In genomic region chr11:66278396-66279091, GRCh38 we compare ENCODE assay signal across 9 cellular contexts. TPM values are rescaled to one million over a fixed set of nuclear protein-coding genes. Genes with fewer than 3 reads are reported as not detected.
A peak's percentile ranks its signal among the peaks of the same experiment; 100 is the strongest.
DNase-seq lines count a peak whose midpoint lies in the region; TF ChIP-seq lines count a peak whose summit lies in the region.
"Had no signal": no experiment of that assay in that cellular context is flagged by ENCODE, and none has a peak within 500 bp of the region (broad histone marks: within the 10 kb centered on the region; RNA-seq: fewer than 3 reads in every experiment).

No MANE protein-coding gene starts in this region.

- H3K4me1 Mint-ChIP-seq in chondrocyte (ENCODE audit: low read depth) = peaks cover 19% of the 10 kb centered on the region

- peak; percentile 5 for DNase-seq in DMS79 (lab: John Stamatoyannopoulos, UW)
- DNase-seq in DMS79 treated with DMSO at 0.1 percent for 48 hours (lab: John Stamatoyannopoulos, UW) = no peak
- peak; percentile 60 for DNase-seq in NCI-H69 (lab: John Stamatoyannopoulos, UW)
- DNase-seq in chondrocyte (ENCODE audit: low spot score) = no peak
- DNase-seq in prostate gland (ENCODE audit: low spot score) = no peak
- DNase-seq in RKO (ENCODE audit: low spot score) = no peak
- no peak for DNase-seq in 8988T
- DNase-seq in AG20443 (ENCODE audit: low spot score) = no peak

- intact Hi-C loops in prostate gland (cut with DNase I) = no loop called here

- H3K27me3 Mint-ChIP-seq in chondrocyte (ENCODE audit: low read depth) = no peaks in the 10 kb centered on the region

- H3K27ac ChIP-seq in prostate gland = no peak overlapping the region

- peaks cover 8% of the 10 kb centered on the region for H3K36me3 Mint-ChIP-seq in chondrocyte (ENCODE audit: low read depth)

- TF ChIP-seq CTCF in chondrocyte (IDR thresholded peaks at IDR 0.05) = no peak
- TF ChIP-seq CTCF in prostate gland (IDR thresholded peaks at IDR 0.05) = no peak

- H3K4me3 Mint-ChIP-seq in chondrocyte (ENCODE audit: unreplicated experiment) = peak overlapping the region; percentile 58

- H3K4me1 ChIP-seq in prostate gland (replicated peaks) = peaks cover 4% of the 10 kb centered on the region

- H3K4me3 ChIP-seq in prostate gland = peak overlapping the region; percentile 25 to 30

- peaks cover 0 to 18% of the 10 kb centered on the region in 2 donors for H3K36me3 ChIP-seq in prostate gland

- H3K27ac Mint-ChIP-seq in chondrocyte (ENCODE audit: unreplicated experiment) = no peak overlapping the region

- H3K9me3 ChIP-seq in prostate gland = no peaks in the 10 kb centered on the region

- no peaks in the 10 kb centered on the region for H3K9me3 Mint-ChIP-seq in chondrocyte (ENCODE audit: low read depth)

- no peaks in the 10 kb centered on the region for H3K27me3 ChIP-seq in prostate gland (replicated peaks; ENCODE audit: insufficient read depth)

- no peak for TF ChIP-seq POLR2A in prostate gland (IDR thresholded peaks at IDR 0.05)

- WGBS in prostate gland = 4% methylated on average over 28 of the region's 40 CpGs

RNA-seq across cellular contexts. Expression of gene CNIH2, which starts 0.6 kb away (rescaled TPM):
- total RNA-seq in chondrocyte = 2.5 to 2.8 TPM (median 2.8 TPM) in 3 replicates
- total RNA-seq in prostate gland = 1 to 10 TPM in 1 of 2 donors, not detected in 1; 3.6 TPM

RNA-seq across cellular contexts. Expression of gene RAB1B, which starts 10.1 kb away (rescaled TPM):
- 124 to 125 TPM (median 124 TPM) in 3 replicates for total RNA-seq in chondrocyte
- total RNA-seq in prostate gland = 100 to 1,000 TPM; 140 to 166 TPM

RNA-seq across cellular contexts. Expression of gene YIF1A, which starts 10.4 kb away (rescaled TPM):
- 180 to 193 TPM (median 187 TPM) in 3 replicates for total RNA-seq in chondrocyte
- total RNA-seq in prostate gland = 100 to 1,000 TPM in 1 of 2 donors, 10 to 100 TPM in 1; 92.6 to 112 TPM

RNA-seq across cellular contexts. Expression of gene TMEM151A, which starts 13.2 kb away (rescaled TPM):
- total RNA-seq in chondrocyte (2.0 to 4.7 TPM (median 4.3 TPM) in 3 replicates), prostate gland (under 1 TPM; 0.17 to 0.50 TPM)
- total RNA-seq: T-helper 2 cell treated with Interferon-gamma antibody and Interleukin-4, amounts not matched to agents 100 ng/mL and 5 ng/mL, for 36 hours had no signal

RNA-seq across cellular contexts. Expression of gene KLC2, which starts 21.0 kb away (rescaled TPM):
- total RNA-seq in chondrocyte (44.3 to 50.8 TPM (median 47.8 TPM) in 3 replicates), prostate gland (10 to 100 TPM; 22.5 to 49.8 TPM)

Comparison
In these comparisons a context has a peak if more than half of its experiments do, and no peak if none do; other contexts are left out.
1. DNase-seq: peak in DMS79 (single experiment) and NCI-H69 (single experiment); none in DMS79 treated with DMSO at 0.1 percent for 48 hours (single experiment), chondrocyte (single experiment), prostate gland (single experiment), RKO (single experiment), 8988T (single experiment) and AG20443 (single experiment).